ENCODE assay signal across 38 cellular contexts in the genomic region with DNA sequence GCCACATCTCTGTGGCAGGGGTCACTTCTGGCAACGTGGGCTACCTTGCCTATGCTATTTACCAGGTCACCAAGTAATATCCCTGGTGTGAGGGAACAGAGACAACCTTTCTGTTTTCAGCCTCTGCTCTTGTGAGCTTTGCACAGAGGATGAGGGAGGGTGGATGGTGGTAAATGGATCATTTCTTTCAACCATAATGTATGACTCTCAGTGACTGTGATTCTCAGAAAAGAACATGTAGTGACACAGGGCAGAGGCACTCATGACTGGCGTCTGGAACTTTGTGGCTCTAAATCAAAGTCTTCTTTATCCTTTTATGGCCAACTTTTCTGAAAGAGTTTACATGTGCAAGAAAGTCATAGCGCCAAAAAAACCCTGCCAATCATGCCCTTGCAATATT.
"Had no signal": no experiment of that assay in that cellular context is flagged by ENCODE, and none has a peak within 500 bp of the region (broad histone marks: within the 10 kb centered on the region; RNA-seq: fewer than 3 reads in every experiment).

No MANE protein-coding gene starts in this region.

- H3K4me3 ChIP-seq: ascending aorta, cardiac muscle cell had no signal

- H3K36me3 ChIP-seq: ascending aorta, cardiac muscle cell had no signal

- H3K27ac ChIP-seq: ascending aorta, cardiac muscle cell, VCaP had no signal

- H3K36me3 Mint-ChIP-seq: activated naive CD4-positive, alpha-beta T cell treated with anti-CD3 and anti-CD28 coated beads, Interleukin-2, amount 10 ng/mL, durations not matched to agents 7 days and 5 days; activated naive CD4-positive, alpha-beta T cell treated with anti-CD3 and anti-CD28 coated beads, Interleukin-2, amount 50 U/mL, for 24 hours; activated naive CD8-positive, alpha-beta T cell; activated naive CD8-positive, alpha-beta T cell treated with anti-CD3 and anti-CD28 coated beads, Interleukin-2, amount 10 ng/mL, durations not matched to agents 7 days and 5 days; brain had no signal

- FAIRE-seq: bronchial epithelial cell, TTC549 had no signal

- H3K4me1 ChIP-seq: ascending aorta had no signal

- H3K9me3 Mint-ChIP-seq: activated B cell treated with CpG ODN at 0.5 μM for 24 hours; activated CD8-positive, alpha-beta T cell treated with anti-CD3 and anti-CD28 coated beads for 36 hours; activated naive CD4-positive, alpha-beta T cell treated with anti-CD3 and anti-CD28 coated beads, Interleukin-2, amount 10 ng/mL, durations not matched to agents 7 days and 5 days; activated naive CD4-positive, alpha-beta T cell treated with anti-CD3 and anti-CD28 coated beads, Interleukin-2, amount 50 U/mL, for 24 hours; activated naive CD8-positive, alpha-beta T cell treated with anti-CD3 and anti-CD28 coated beads, Interleukin-2, amount 50 U/mL, for 24 hours; activated T-helper 2 cell treated with anti-CD3 and anti-CD28 coated beads, Interferon-gamma antibody, Interleukin-2, Interleukin-4, amounts not matched to agents 10 μg/mL and 5 μg/mL and 100 μg/mL, durations not matched to agents 14 hours and 24 hours and 36 hours; central memory CD8-positive, alpha-beta T cell; T-helper 1 cell treated with Interleukin-12 subunit alpha and Interleukin-12 subunit beta and Interleukin-4 antibody, amounts not matched to agents 30 μg/mL and 1 μg/mL, for 36 hours; T-helper 2 cell treated with Interferon-gamma antibody and Interleukin-4, amounts not matched to agents 5 μg/mL and 100 μg/mL, for 36 hours had no signal

- ATAC-seq: activated CD8-positive, alpha-beta T cell treated with anti-CD3 and anti-CD28 coated beads for 36 hours; activated naive CD8-positive, alpha-beta T cell treated with anti-CD3 and anti-CD28 coated beads, Interleukin-2, amount 50 U/mL, for 24 hours; activated T-cell treated with anti-CD3 and anti-CD28 coated beads, Interleukin-2, amount 50 U/mL, for 4 hours had no signal

- H3K9me3 ChIP-seq: ascending aorta had no signal

- H3K27me3 Mint-ChIP-seq: activated CD8-positive, alpha-beta T cell treated with anti-CD3 and anti-CD28 coated beads for 36 hours had no signal

- H3K27me3 ChIP-seq: ascending aorta, cardiac muscle cell had no signal

- H3K27ac Mint-ChIP-seq: activated B cell treated with CpG ODN at 0.5 μM for 24 hours; activated CD4-positive, alpha-beta memory T cell treated with anti-CD3 and anti-CD28 coated beads for 36 hours; activated CD8-positive, alpha-beta T cell treated with anti-CD3 and anti-CD28 coated beads for 36 hours; activated naive CD4-positive, alpha-beta T cell treated with anti-CD3 and anti-CD28 coated beads, Interleukin-2, amount 10 ng/mL, durations not matched to agents 7 days and 5 days; activated naive CD4-positive, alpha-beta T cell treated with anti-CD3 and anti-CD28 coated beads, Interleukin-2, amount 50 U/mL, for 24 hours; activated naive CD8-positive, alpha-beta T cell; activated naive CD8-positive, alpha-beta T cell treated with anti-CD3 and anti-CD28 coated beads, Interleukin-2, amount 10 ng/mL, durations not matched to agents 7 days and 5 days; activated naive CD8-positive, alpha-beta T cell treated with anti-CD3 and anti-CD28 coated beads, Interleukin-2, amount 50 U/mL, for 24 hours; activated T-cell treated with anti-CD3 and anti-CD28 coated beads, Interleukin-2, amount 50 U/mL, for 72 hours; activated T-helper 1 cell treated with anti-CD3 and anti-CD28 coated beads, Interleukin-12 subunit alpha, Interleukin-12 subunit beta, Interleukin-2, Interleukin-4 antibody, amounts not matched to agents 30 ng/mL and 10 ng/mL and 1 ng/mL, durations not matched to agents 14 hours and 24 hours and 36 hours; activated T-helper 2 cell treated with anti-CD3 and anti-CD28 coated beads, Interferon-gamma antibody, Interleukin-2, Interleukin-4, amounts not matched to agents 10 μg/mL and 5 μg/mL and 100 μg/mL, durations not matched to agents 14 hours and 24 hours and 36 hours; brain; T-helper 1 cell treated with Interleukin-12 subunit alpha and Interleukin-12 subunit beta and Interleukin-4 antibody, amounts not matched to agents 30 μg/mL and 1 μg/mL, for 36 hours; T-helper 2 cell treated with Interferon-gamma antibody and Interleukin-4, amounts not matched to agents 5 μg/mL and 100 μg/mL, for 36 hours had no signal

- H3K4me1 Mint-ChIP-seq: activated B cell treated with CpG ODN at 0.5 μM for 24 hours; activated naive CD4-positive, alpha-beta T cell treated with anti-CD3 and anti-CD28 coated beads, Interleukin-2, amount 10 ng/mL, durations not matched to agents 7 days and 5 days; activated naive CD4-positive, alpha-beta T cell treated with anti-CD3 and anti-CD28 coated beads, Interleukin-2, amount 50 U/mL, for 24 hours; activated naive CD8-positive, alpha-beta T cell treated with anti-CD3 and anti-CD28 coated beads, Interleukin-2, amount 10 ng/mL, durations not matched to agents 7 days and 5 days; activated naive CD8-positive, alpha-beta T cell treated with anti-CD3 and anti-CD28 coated beads, Interleukin-2, amount 50 U/mL, for 24 hours; brain; central memory CD8-positive, alpha-beta T cell had no signal

- DNase-seq: activated B cell treated with CpG ODN at 0.5 μM for 24 hours; activated CD4-positive, alpha-beta memory T cell treated with anti-CD3 and anti-CD28 coated beads for 36 hours; activated CD4-positive, alpha-beta T cell treated with anti-CD3 and anti-CD28 coated beads for 4 hours; activated CD4-positive, alpha-beta T cell treated with anti-CD3 and anti-CD28 coated beads, Interleukin-2, amount 50 U/mL, for 1 hour; activated CD4-positive, alpha-beta T cell treated with anti-CD3 and anti-CD28 coated beads, Interleukin-2, amount 50 U/mL, for 4 hours; activated CD4-positive, CD25-positive, alpha-beta regulatory T cell treated with anti-CD3 and anti-CD28 coated beads, Interleukin-2, amount 50 U/mL, for 72 hours; activated CD8-positive, alpha-beta memory T cell treated with anti-CD3 and anti-CD28 coated beads, Interleukin-2, amount 50 U/mL, for 4 hours; activated CD8-positive, alpha-beta T cell treated with anti-CD3 and anti-CD28 coated beads for 36 hours; activated effector memory CD4-positive, alpha-beta T cell treated with Interleukin-2 at 50 U/mL for 16 hours; activated gamma-delta T cell; activated naive CD4-positive, alpha-beta T cell treated with anti-CD3 and anti-CD28 coated beads, Interleukin-2, amount 10 ng/mL, durations not matched to agents 7 days and 5 days; activated naive CD4-positive, alpha-beta T cell treated with Interleukin-2 at 50 U/mL for 16 hours; activated naive CD8-positive, alpha-beta T cell treated with anti-CD3 and anti-CD28 coated beads, Interleukin-2, amount 10 ng/mL, durations not matched to agents 7 days and 5 days; activated naive CD8-positive, alpha-beta T cell treated with anti-CD3 and anti-CD28 coated beads, Interleukin-2, amount 50 U/mL, for 24 hours; activated T-cell treated with anti-CD3 and anti-CD28 coated beads for 4 hours; activated T-cell treated with anti-CD3 and anti-CD28 coated beads, Interleukin-2, amount 50 U/mL, for 1 hour; activated T-cell treated with anti-CD3 and anti-CD28 coated beads, Interleukin-2, amount 50 U/mL, for 4 hours; activated T-cell treated with anti-CD3 and anti-CD28 coated beads, Interleukin-2, amount 50 U/mL, for 72 hours; amygdala; anterior cingulate cortex; caudate nucleus; cerebellar nuclear complex; T-helper 1 cell; T-helper 2 cell; T-helper 9 cell had no signal

- H3K4me3 Mint-ChIP-seq: activated B cell treated with CpG ODN at 0.5 μM for 24 hours; activated CD4-positive, alpha-beta memory T cell treated with anti-CD3 and anti-CD28 coated beads for 36 hours; activated CD8-positive, alpha-beta T cell treated with anti-CD3 and anti-CD28 coated beads for 36 hours; activated naive CD4-positive, alpha-beta T cell treated with anti-CD3 and anti-CD28 coated beads, Interleukin-2, amount 10 ng/mL, durations not matched to agents 7 days and 5 days; activated naive CD4-positive, alpha-beta T cell treated with anti-CD3 and anti-CD28 coated beads, Interleukin-2, amount 50 U/mL, for 24 hours; activated naive CD8-positive, alpha-beta T cell; activated naive CD8-positive, alpha-beta T cell treated with anti-CD3 and anti-CD28 coated beads, Interleukin-2, amount 10 ng/mL, durations not matched to agents 7 days and 5 days; activated naive CD8-positive, alpha-beta T cell treated with anti-CD3 and anti-CD28 coated beads, Interleukin-2, amount 50 U/mL, for 24 hours; activated T-cell treated with anti-CD3 and anti-CD28 coated beads, Interleukin-2, amount 50 U/mL, for 4 hours; activated T-cell treated with anti-CD3 and anti-CD28 coated beads, Interleukin-2, amount 50 U/mL, for 72 hours; activated T-helper 1 cell treated with anti-CD3 and anti-CD28 coated beads, Interleukin-12 subunit alpha, Interleukin-12 subunit beta, Interleukin-2, Interleukin-4 antibody, amounts not matched to agents 30 ng/mL and 10 ng/mL and 1 ng/mL, durations not matched to agents 14 hours and 24 hours and 36 hours; brain; central memory CD8-positive, alpha-beta T cell; T-helper 1 cell treated with Interleukin-12 subunit alpha and Interleukin-12 subunit beta and Interleukin-4 antibody, amounts not matched to agents 30 μg/mL and 1 μg/mL, for 36 hours; T-helper 2 cell treated with Interferon-gamma antibody and Interleukin-4, amounts not matched to agents 5 μg/mL and 100 μg/mL, for 36 hours had no signal
